8 cellular contexts compared by ENCODE assay signal in genomic region chr1:32221581-32221979, GRCh38. TPM values are rescaled to one million over a fixed set of nuclear protein-coding genes. Genes with fewer than 3 reads are reported as not detected.
DNase-seq lines count a peak whose midpoint lies in the region; ATAC-seq, FAIRE-seq and TF ChIP-seq lines count a peak whose summit lies in the region.

No MANE protein-coding gene starts in this region.

- no peak for DNase-seq in activated CD4-positive, alpha-beta T cell treated with anti-CD3 and anti-CD28 coated beads, Interleukin-2, amount 10 ng/mL, durations not matched to agents 7 days and 5 days
- no peak for DNase-seq in activated CD4-positive, alpha-beta T cell treated with anti-CD3 and anti-CD28 coated beads, Interleukin-2, amount 50 U/mL, for 48 hours
- DNase-seq in adrenal gland: no peak
- no peak for DNase-seq in HepG2 (ENCODE audit: low spot score)
- DNase-seq in GM03348 (ENCODE audit: low spot score): no peak
- DNase-seq in NOMO-1 (lab: John Stamatoyannopoulos, UW; ENCODE audit: unreplicated experiment in 2 of 2): no peak
- no peak for DNase-seq in HUDEP-2 (lab: John Stamatoyannopoulos, UW; ENCODE audit: unreplicated experiment in 76 of 76)

- TF ChIP-seq CTCF in adrenal gland (IDR thresholded peaks at IDR 0.05): no peak
- no peak for TF ChIP-seq CTCF in HepG2 (CRISPR knock-in tag; IDR thresholded peaks at IDR 0.05)

- H3K27me3 ChIP-seq in adrenal gland (no peaks in the 10 kb centered on the region), HepG2 (ENCODE audit: control insufficient read depth in 1 of 2, insufficient read depth in 2 of 2, low read length in 2 of 2) (no peaks in the 10 kb centered on the region; a peak in 2 of 5 replicates), thymus (ENCODE audit: control insufficient read depth, insufficient read depth) (no peaks in the 10 kb centered on the region)

- H3K36me3 ChIP-seq in adrenal gland (replicated peaks in 1 of 2): peaks cover 0 to 49% of the 10 kb centered on the region in 2 donors
- peaks cover 13 to 27% of the 10 kb centered on the region in 2 experiments; a peak in 4 of 5 replicates for H3K36me3 ChIP-seq in HepG2 (replicated peaks in 1 of 2; ENCODE audit: control insufficient read depth in 1 of 2, insufficient read depth in 2 of 2, low read length in 2 of 2)
- peaks cover 24% of the 10 kb centered on the region for H3K36me3 ChIP-seq in thymus (ENCODE audit: control insufficient read depth, insufficient read depth)

- peak overlapping the region; percentile 99 for H3K4me3 Mint-ChIP-seq in activated CD4-positive, alpha-beta T cell treated with anti-CD3 and anti-CD28 coated beads, Interleukin-2, amount 10 ng/mL, durations not matched to agents 7 days and 5 days

- H3K4me2 ChIP-seq in HepG2 (ENCODE audit: low read depth, low read length): peak overlapping the region; percentile 91

- POLR2A ChIA-PET in activated CD4-positive, alpha-beta T cell treated with anti-CD3 and anti-CD28 coated beads, Interleukin-2, amount 10 ng/mL, durations not matched to agents 7 days and 5 days (lab: Charles Lee): no interaction called here
- POLR2A ChIA-PET in HepG2 (lab: Yijun Ruan, JAX): interaction anchor here (0.9 to 1.8 kb wide), 3 partner anchors 30 to 70 kb away, joined by 3 to 4 read pairs (median 4); partner anchors contain the start of genes HDAC1, LCK and TXLNA

- no peak for ATAC-seq in HepG2

- H3K27me3 Mint-ChIP-seq in activated CD4-positive, alpha-beta T cell treated with anti-CD3 and anti-CD28 coated beads, Interleukin-2, amount 10 ng/mL, durations not matched to agents 7 days and 5 days: no peaks in the 10 kb centered on the region

- no peak for TF ChIP-seq RAD21 in HepG2 (CRISPR knock-in tag; IDR thresholded peaks at IDR 0.05)

- H3K27ac Mint-ChIP-seq in activated CD4-positive, alpha-beta T cell treated with anti-CD3 and anti-CD28 coated beads, Interleukin-2, amount 10 ng/mL, durations not matched to agents 7 days and 5 days: peak overlapping the region; percentile 97

- CTCF ChIA-PET in activated CD4-positive, alpha-beta T cell treated with anti-CD3 and anti-CD28 coated beads, Interleukin-2, amount 10 ng/mL, durations not matched to agents 7 days and 5 days (lab: Charles Lee): interaction anchor here (1.4 kb wide), 2 partner anchors 15 to 27 kb away, joined by 4 to 5 read pairs; no protein-coding TSS in a partner anchor
- CTCF ChIA-PET in HepG2 (lab: Yijun Ruan, JAX; ENCODE audit: low intra/inter-chr PET ratio, low total read pairs): no interaction called here

- peaks cover 46% of the 10 kb centered on the region for H3K4me1 Mint-ChIP-seq in activated CD4-positive, alpha-beta T cell treated with anti-CD3 and anti-CD28 coated beads, Interleukin-2, amount 10 ng/mL, durations not matched to agents 7 days and 5 days

- no peak overlapping the region for H2AFZ ChIP-seq in HepG2 (ENCODE audit: low read length)

- H3K9me3 ChIP-seq in adrenal gland (replicated peaks in 1 of 3): no peaks in the 10 kb centered on the region
- H3K9me3 ChIP-seq in HepG2 (ENCODE audit: low read length): no peaks in the 10 kb centered on the region
- no peaks in the 10 kb centered on the region for H3K9me3 ChIP-seq in thymus (ENCODE audit: control insufficient read depth)

- H3K4me3 ChIP-seq in adrenal gland (peak overlapping the region; percentile 72 to 91 (median 86)), HepG2 (replicated peaks in 1 of 3; ENCODE audit: insufficient read depth in 1 of 3, low read depth in 2 of 3, low read length in 3 of 3) (peak overlapping the region; percentile 82 to 89 (median 85)), thymus (ENCODE audit: low read length) (peak overlapping the region; percentile 78)

- BruUV-seq in HepG2 (replicated peaks; lab: Mats Ljungman, UMichigan): TSS peak; percentile 47

- H3K9me3 Mint-ChIP-seq in activated CD4-positive, alpha-beta T cell treated with anti-CD3 and anti-CD28 coated beads, Interleukin-2, amount 10 ng/mL, durations not matched to agents 7 days and 5 days: no peaks in the 10 kb centered on the region

- H3K9ac ChIP-seq in HepG2 (ENCODE audit: insufficient read depth, low read depth, low read length): peak overlapping the region; percentile 91

- H3K27ac ChIP-seq in adrenal gland (peak overlapping the region; percentile 82 to 96 (median 90)), HepG2 (ENCODE audit: extremely low read length, insufficient read depth, low read length) (peak overlapping the region; percentile 69), thymus (ENCODE audit: low read depth) (no peak overlapping the region)

- H3K36me3 Mint-ChIP-seq in activated CD4-positive, alpha-beta T cell treated with anti-CD3 and anti-CD28 coated beads, Interleukin-2, amount 10 ng/mL, durations not matched to agents 7 days and 5 days (ENCODE audit: low read depth): peaks cover 24% of the 10 kb centered on the region

- no peak for FAIRE-seq in HepG2 (lab: Jason Lieb, UNC)

- in situ Hi-C loops in HepG2 (cut with HindIII; ENCODE audit: extremely low pct_ligation_motif_present, low pct_unique_long_range_greater_than_20kb): no loop called here

- intact Hi-C loops in adrenal gland (cut with DNase I) (no loop called here), HepG2 (cut with micrococcal nuclease; ENCODE audit: unreplicated experiment) (no loop called here)

- no peak for TF ChIP-seq EP300 in HepG2 (IDR thresholded peaks at IDR 0.05; ENCODE audit: low read depth in 2 of 2, low read length in 2 of 2)
- no peak for TF ChIP-seq EP300 in HepG2 (CRISPR knock-in tag; IDR thresholded peaks at IDR 0.05; ENCODE audit: borderline replicate concordance)

- H4K20me1 ChIP-seq in HepG2 (ENCODE audit: insufficient read depth, low read length): no peaks in the 10 kb centered on the region; the same call in 1 of the 2 replicates

- no peak for TF ChIP-seq POLR2A in adrenal gland (IDR thresholded peaks at IDR 0.05)
- TF ChIP-seq POLR2A in HepG2 (IDR thresholded peaks at IDR 0.05; ENCODE audit: insufficient read depth in 1 of 2, low read depth in 2 of 2, low read length in 2 of 2): no peak

- 2 to 14% (median 5%) methylated on average over 12 to 13 of the region's 13 CpGs for WGBS in adrenal gland, 4 donors
- 0% methylated on average over 6 of the region's 13 CpGs for WGBS in HepG2 (ENCODE audit: low lambda C conversion rate)
- 28% methylated on average over 13 of the region's 13 CpGs for WGBS in thymus

- peaks cover 29% of the 10 kb centered on the region for H3K79me2 ChIP-seq in HepG2 (ENCODE audit: insufficient read depth, low read length)

- H3K4me1 ChIP-seq in adrenal gland (replicated peaks in 1 of 2) (peaks cover 21 to 25% of the 10 kb centered on the region in 2 donors), HepG2 (ENCODE audit: insufficient read depth, low read length) (peaks cover 29% of the 10 kb centered on the region), thymus (ENCODE audit: control insufficient read depth, insufficient read depth, low read length) (peaks cover 9% of the 10 kb centered on the region)

RNA-seq across cellular contexts. Expression of gene TMEM234, which starts 0.6 kb away (rescaled TPM):
- 10 to 100 TPM; 13.2 to 15.0 TPM for total RNA-seq in activated CD4-positive, alpha-beta T cell treated with anti-CD3 and anti-CD28 coated beads, Interleukin-2, amount 10 ng/mL, durations not matched to agents 7 days and 5 days
- total RNA-seq in adrenal gland (10 to 100 TPM in 6 of 8 donors, 1 to 10 TPM in 2; 2.1 to 27.1 (median 16.3) TPM), HepG2 (2016; rRNA removed; fragmentation: Illumina TruSeq; extraction: Trizol) (4.2 and 9.0 TPM in 2 replicates)
- polyA plus RNA-seq in adrenal gland (10 to 100 TPM; 10.2 to 57.7 (median 34.6) TPM), HepG2 (2011; rRNA removed) (6.1 and 6.8 TPM in 2 replicates), thymus (15.4 TPM)
- total RNA-seq in HepG2 (2016; cell fraction: cytosol; rRNA removed; fragmentation: Illumina TruSeq; extraction: Trizol; ENCODE audit: low read depth): 5.8 and 6.9 TPM in 2 replicates
- 3.5 and 8.7 TPM in 2 replicates for total RNA-seq in HepG2 (2016; cell fraction: insoluble cytoplasmic fraction; rRNA removed; fragmentation: Illumina TruSeq; extraction: Trizol)
- total RNA-seq in HepG2 (2016; cell fraction: membrane; rRNA removed; fragmentation: Illumina TruSeq; extraction: Trizol): 5.1 and 5.2 TPM in 2 replicates
- total RNA-seq in HepG2 (2016; cell fraction: nucleus; rRNA removed; fragmentation: Illumina TruSeq; extraction: Trizol): 11.7 and 11.9 TPM in 2 replicates
- polyA plus RNA-seq in HepG2 (2011; cell fraction: cytosol; rRNA removed): 3.9 and 4.6 TPM in 2 replicates
- polyA plus RNA-seq in HepG2 (2011; cell fraction: nucleus; rRNA removed): 23.3 and 24.8 TPM in 2 replicates
- polyA plus RNA-seq in HepG2 (2012): 4.1 and 4.7 TPM in 2 replicates
- 3.2 TPM in 2 replicates for polyA plus RNA-seq in HepG2 (2016; cell fraction: cytosol; fragmentation: Illumina TruSeq; extraction: Trizol; ENCODE audit: low read depth)
- 3.8 and 4.7 TPM in 2 replicates for polyA plus RNA-seq in HepG2 (2016; cell fraction: insoluble cytoplasmic fraction; fragmentation: Illumina TruSeq; extraction: Trizol; ENCODE audit: low read depth)
- polyA plus RNA-seq in HepG2 (2016; cell fraction: membrane; fragmentation: Illumina TruSeq; extraction: Trizol; ENCODE audit: low read depth): 2.9 and 3.0 TPM in 2 replicates
- polyA plus RNA-seq in HepG2 (2016; cell fraction: nucleus; fragmentation: Illumina TruSeq; extraction: Trizol; ENCODE audit: insufficient read depth, low read depth): 14.3 and 14.8 TPM in 2 replicates
- polyA minus RNA-seq in HepG2 (2011; rRNA and poly(A)+ RNA removed; ENCODE audit: low replicate concordance): 21.3 and 41.3 TPM in 2 replicates
- polyA minus RNA-seq in HepG2 (2011; cell fraction: cytosol; rRNA and poly(A)+ RNA removed): 1.7 and 3.0 TPM in 2 replicates
- polyA minus RNA-seq in HepG2 (2011; cell fraction: nucleus; rRNA and poly(A)+ RNA removed): 24.1 and 26.1 TPM in 2 replicates

RNA-seq across cellular contexts. Expression of gene EIF3I, which starts 0.6 kb away (rescaled TPM):
- total RNA-seq in activated CD4-positive, alpha-beta T cell treated with anti-CD3 and anti-CD28 coated beads, Interleukin-2, amount 10 ng/mL, durations not matched to agents 7 days and 5 days: 100 to 1,000 TPM; 173 to 176 TPM
- total RNA-seq in adrenal gland (100 to 1,000 TPM; 187 to 672 (median 200) TPM), HepG2 (2016; rRNA removed; fragmentation: Illumina TruSeq; extraction: Trizol) (223 and 286 TPM in 2 replicates)
- polyA plus RNA-seq in adrenal gland (100 to 1,000 TPM; 196 to 312 (median 294) TPM), HepG2 (2011; rRNA removed) (210 and 218 TPM in 2 replicates), thymus (155 TPM)
- total RNA-seq in HepG2 (2016; cell fraction: cytosol; rRNA removed; fragmentation: Illumina TruSeq; extraction: Trizol; ENCODE audit: low read depth): 67.0 and 70.3 TPM in 2 replicates
- 235 and 275 TPM in 2 replicates for total RNA-seq in HepG2 (2016; cell fraction: insoluble cytoplasmic fraction; rRNA removed; fragmentation: Illumina TruSeq; extraction: Trizol)
- 130 and 131 TPM in 2 replicates for total RNA-seq in HepG2 (2016; cell fraction: membrane; rRNA removed; fragmentation: Illumina TruSeq; extraction: Trizol)
- 55.1 and 64.8 TPM in 2 replicates for total RNA-seq in HepG2 (2016; cell fraction: nucleus; rRNA removed; fragmentation: Illumina TruSeq; extraction: Trizol)
- polyA plus RNA-seq in HepG2 (2011; cell fraction: cytosol; rRNA removed): 334 and 368 TPM in 2 replicates
- 51.9 and 67.9 TPM in 2 replicates for polyA plus RNA-seq in HepG2 (2011; cell fraction: nucleus; rRNA removed)
- 173 and 177 TPM in 2 replicates for polyA plus RNA-seq in HepG2 (2012)
- 77.8 and 80.3 TPM in 2 replicates for polyA plus RNA-seq in HepG2 (2016; cell fraction: cytosol; fragmentation: Illumina TruSeq; extraction: Trizol; ENCODE audit: low read depth)
- 282 and 311 TPM in 2 replicates for polyA plus RNA-seq in HepG2 (2016; cell fraction: insoluble cytoplasmic fraction; fragmentation: Illumina TruSeq; extraction: Trizol; ENCODE audit: low read depth)
- 120 and 124 TPM in 2 replicates for polyA plus RNA-seq in HepG2 (2016; cell fraction: membrane; fragmentation: Illumina TruSeq; extraction: Trizol; ENCODE audit: low read depth)
- polyA plus RNA-seq in HepG2 (2016; cell fraction: nucleus; fragmentation: Illumina TruSeq; extraction: Trizol; ENCODE audit: insufficient read depth, low read depth): 90.6 and 90.7 TPM in 2 replicates
- 326 and 552 TPM in 2 replicates for polyA minus RNA-seq in HepG2 (2011; rRNA and poly(A)+ RNA removed; ENCODE audit: low replicate concordance)
- polyA minus RNA-seq in HepG2 (2011; cell fraction: cytosol; rRNA and poly(A)+ RNA removed): 107 and 121 TPM in 2 replicates
- polyA minus RNA-seq in HepG2 (2011; cell fraction: nucleus; rRNA and poly(A)+ RNA removed): 37.5 and 37.7 TPM in 2 replicates

RNA-seq across cellular contexts. Expression of gene DCDC2B, which starts 12.7 kb away (rescaled TPM):
- total RNA-seq in activated CD4-positive, alpha-beta T cell treated with anti-CD3 and anti-CD28 coated beads, Interleukin-2, amount 10 ng/mL, durations not matched to agents 7 days and 5 days: under 1 TPM; 0.10 TPM
- total RNA-seq in adrenal gland (not detected), HepG2 (2016; rRNA removed; fragmentation: Illumina TruSeq; extraction: Trizol) (not detected in 2 replicates)
- polyA plus RNA-seq in adrenal gland (not detected), HepG2 (2011; rRNA removed) (not detected in 2 replicates), thymus (0.09 TPM)
- total RNA-seq in HepG2 (2016; cell fraction: cytosol; rRNA removed; fragmentation: Illumina TruSeq; extraction: Trizol; ENCODE audit: low read depth): not detected in 2 replicates
- total RNA-seq in HepG2 (2016; cell fraction: insoluble cytoplasmic fraction; rRNA removed; fragmentation: Illumina TruSeq; extraction: Trizol): not detected in 2 replicates
- total RNA-seq in HepG2 (2016; cell fraction: membrane; rRNA removed; fragmentation: Illumina TruSeq; extraction: Trizol): not detected in 2 replicates
- not detected in 2 replicates for total RNA-seq in HepG2 (2016; cell fraction: nucleus; rRNA removed; fragmentation: Illumina TruSeq; extraction: Trizol)
- polyA plus RNA-seq in HepG2 (2011; cell fraction: cytosol; rRNA removed): not detected in 2 replicates
- polyA plus RNA-seq in HepG2 (2011; cell fraction: nucleus; rRNA removed): not detected in 2 replicates
- 0.09 and 0.12 TPM in 2 replicates for polyA plus RNA-seq in HepG2 (2012)
- not detected in 2 replicates for polyA plus RNA-seq in HepG2 (2016; cell fraction: cytosol; fragmentation: Illumina TruSeq; extraction: Trizol; ENCODE audit: low read depth)
- polyA plus RNA-seq in HepG2 (2016; cell fraction: insoluble cytoplasmic fraction; fragmentation: Illumina TruSeq; extraction: Trizol; ENCODE audit: low read depth): not detected in 2 replicates
- not detected in 2 replicates for polyA plus RNA-seq in HepG2 (2016; cell fraction: membrane; fragmentation: Illumina TruSeq; extraction: Trizol; ENCODE audit: low read depth)
- not detected in 2 replicates for polyA plus RNA-seq in HepG2 (2016; cell fraction: nucleus; fragmentation: Illumina TruSeq; extraction: Trizol; ENCODE audit: insufficient read depth, low read depth)
- 0.12 TPM in 1 of 2 replicates, not detected in the other for polyA minus RNA-seq in HepG2 (2011; rRNA and poly(A)+ RNA removed; ENCODE audit: low replicate concordance)
- not detected in 2 replicates for polyA minus RNA-seq in HepG2 (2011; cell fraction: cytosol; rRNA and poly(A)+ RNA removed)
- not detected in 2 replicates for polyA minus RNA-seq in HepG2 (2011; cell fraction: nucleus; rRNA and poly(A)+ RNA removed)

RNA-seq across cellular contexts. Expression of gene IQCC, which starts 16.1 kb away (rescaled TPM):
- total RNA-seq in activated CD4-positive, alpha-beta T cell treated with anti-CD3 and anti-CD28 coated beads, Interleukin-2, amount 10 ng/mL, durations not matched to agents 7 days and 5 days: 1 to 10 TPM; 4.8 to 5.0 TPM
- total RNA-seq in adrenal gland: 1 to 10 TPM; 1.5 to 3.6 (median 2.5) TPM
- 1 to 10 TPM; 3.1 to 3.9 (median 3.6) TPM for polyA plus RNA-seq in adrenal gland
- total RNA-seq in HepG2 (2016; rRNA removed; fragmentation: Illumina TruSeq; extraction: Trizol): 2.3 and 3.0 TPM in 2 replicates
- total RNA-seq in HepG2 (2016; cell fraction: cytosol; rRNA removed; fragmentation: Illumina TruSeq; extraction: Trizol; ENCODE audit: low read depth): 0.62 and 0.71 TPM in 2 replicates
- total RNA-seq in HepG2 (2016; cell fraction: insoluble cytoplasmic fraction; rRNA removed; fragmentation: Illumina TruSeq; extraction: Trizol): 3.2 TPM in 2 replicates
- total RNA-seq in HepG2 (2016; cell fraction: membrane; rRNA removed; fragmentation: Illumina TruSeq; extraction: Trizol): 1.4 and 1.7 TPM in 2 replicates
- total RNA-seq in HepG2 (2016; cell fraction: nucleus; rRNA removed; fragmentation: Illumina TruSeq; extraction: Trizol): 2.2 and 3.1 TPM in 2 replicates
- polyA plus RNA-seq in HepG2 (2011; rRNA removed): 1.5 and 1.7 TPM in 2 replicates
- 1.4 and 1.5 TPM in 2 replicates for polyA plus RNA-seq in HepG2 (2011; cell fraction: cytosol; rRNA removed)
- 1.5 and 2.0 TPM in 2 replicates for polyA plus RNA-seq in HepG2 (2011; cell fraction: nucleus; rRNA removed)
- polyA plus RNA-seq in HepG2 (2012): 0.89 and 1.6 TPM in 2 replicates
- 0.54 and 0.60 TPM in 2 replicates for polyA plus RNA-seq in HepG2 (2016; cell fraction: cytosol; fragmentation: Illumina TruSeq; extraction: Trizol; ENCODE audit: low read depth)
- 3.2 TPM in 2 replicates for polyA plus RNA-seq in HepG2 (2016; cell fraction: insoluble cytoplasmic fraction; fragmentation: Illumina TruSeq; extraction: Trizol; ENCODE audit: low read depth)
- 0.99 and 1.1 TPM in 2 replicates for polyA plus RNA-seq in HepG2 (2016; cell fraction: membrane; fragmentation: Illumina TruSeq; extraction: Trizol; ENCODE audit: low read depth)
- 5.3 and 6.6 TPM in 2 replicates for polyA plus RNA-seq in HepG2 (2016; cell fraction: nucleus; fragmentation: Illumina TruSeq; extraction: Trizol; ENCODE audit: insufficient read depth, low read depth)
- polyA minus RNA-seq in HepG2 (2011; rRNA and poly(A)+ RNA removed; ENCODE audit: low replicate concordance): 1.5 and 5.0 TPM in 2 replicates
- polyA minus RNA-seq in HepG2 (2011; cell fraction: cytosol; rRNA and poly(A)+ RNA removed): 0.53 and 0.69 TPM in 2 replicates
- 1.7 and 1.9 TPM in 2 replicates for polyA minus RNA-seq in HepG2 (2011; cell fraction: nucleus; rRNA and poly(A)+ RNA removed)
- 2.8 TPM for polyA plus RNA-seq in thymus

RNA-seq across cellular contexts. Expression of gene CCDC28B, which starts 21.2 kb away (rescaled TPM):
- 10 to 100 TPM; 33.4 to 36.6 TPM for total RNA-seq in activated CD4-positive, alpha-beta T cell treated with anti-CD3 and anti-CD28 coated beads, Interleukin-2, amount 10 ng/mL, durations not matched to agents 7 days and 5 days
- 10 to 100 TPM; 11.4 to 31.4 (median 20.1) TPM for total RNA-seq in adrenal gland
- 10 to 100 TPM in 2 of 3 donors, 1 to 10 TPM in 1; 3.4 to 47.7 (median 42.6) TPM for polyA plus RNA-seq in adrenal gland
- total RNA-seq in HepG2 (2016; rRNA removed; fragmentation: Illumina TruSeq; extraction: Trizol): 2.8 and 3.5 TPM in 2 replicates
- total RNA-seq in HepG2 (2016; cell fraction: cytosol; rRNA removed; fragmentation: Illumina TruSeq; extraction: Trizol; ENCODE audit: low read depth): 0.53 and 1.1 TPM in 2 replicates
- 3.1 and 3.8 TPM in 2 replicates for total RNA-seq in HepG2 (2016; cell fraction: insoluble cytoplasmic fraction; rRNA removed; fragmentation: Illumina TruSeq; extraction: Trizol)
- 1.3 and 1.9 TPM in 2 replicates for total RNA-seq in HepG2 (2016; cell fraction: membrane; rRNA removed; fragmentation: Illumina TruSeq; extraction: Trizol)
- 0.75 and 0.81 TPM in 2 replicates for total RNA-seq in HepG2 (2016; cell fraction: nucleus; rRNA removed; fragmentation: Illumina TruSeq; extraction: Trizol)
- polyA plus RNA-seq in HepG2 (2011; rRNA removed): 2.6 TPM in 2 replicates
- polyA plus RNA-seq in HepG2 (2011; cell fraction: cytosol; rRNA removed): 1.9 and 2.6 TPM in 2 replicates
- 4.6 and 5.6 TPM in 2 replicates for polyA plus RNA-seq in HepG2 (2011; cell fraction: nucleus; rRNA removed)
- 3.4 and 4.3 TPM in 2 replicates for polyA plus RNA-seq in HepG2 (2012)
- polyA plus RNA-seq in HepG2 (2016; cell fraction: cytosol; fragmentation: Illumina TruSeq; extraction: Trizol; ENCODE audit: low read depth): 0.87 and 1.5 TPM in 2 replicates
- polyA plus RNA-seq in HepG2 (2016; cell fraction: insoluble cytoplasmic fraction; fragmentation: Illumina TruSeq; extraction: Trizol; ENCODE audit: low read depth): 1.5 and 1.7 TPM in 2 replicates
- polyA plus RNA-seq in HepG2 (2016; cell fraction: membrane; fragmentation: Illumina TruSeq; extraction: Trizol; ENCODE audit: low read depth): 0.65 and 0.95 TPM in 2 replicates
- 1.8 and 2.3 TPM in 2 replicates for polyA plus RNA-seq in HepG2 (2016; cell fraction: nucleus; fragmentation: Illumina TruSeq; extraction: Trizol; ENCODE audit: insufficient read depth, low read depth)
- polyA minus RNA-seq in HepG2 (2011; rRNA and poly(A)+ RNA removed; ENCODE audit: low replicate concordance): 0.26 and 2.1 TPM in 2 replicates
- 0.89 and 1.9 TPM in 2 replicates for polyA minus RNA-seq in HepG2 (2011; cell fraction: cytosol; rRNA and poly(A)+ RNA removed)
- polyA minus RNA-seq in HepG2 (2011; cell fraction: nucleus; rRNA and poly(A)+ RNA removed): 0.75 and 1.0 TPM in 2 replicates
- polyA plus RNA-seq in thymus: 28.7 TPM
